In the genomic region with DNA sequence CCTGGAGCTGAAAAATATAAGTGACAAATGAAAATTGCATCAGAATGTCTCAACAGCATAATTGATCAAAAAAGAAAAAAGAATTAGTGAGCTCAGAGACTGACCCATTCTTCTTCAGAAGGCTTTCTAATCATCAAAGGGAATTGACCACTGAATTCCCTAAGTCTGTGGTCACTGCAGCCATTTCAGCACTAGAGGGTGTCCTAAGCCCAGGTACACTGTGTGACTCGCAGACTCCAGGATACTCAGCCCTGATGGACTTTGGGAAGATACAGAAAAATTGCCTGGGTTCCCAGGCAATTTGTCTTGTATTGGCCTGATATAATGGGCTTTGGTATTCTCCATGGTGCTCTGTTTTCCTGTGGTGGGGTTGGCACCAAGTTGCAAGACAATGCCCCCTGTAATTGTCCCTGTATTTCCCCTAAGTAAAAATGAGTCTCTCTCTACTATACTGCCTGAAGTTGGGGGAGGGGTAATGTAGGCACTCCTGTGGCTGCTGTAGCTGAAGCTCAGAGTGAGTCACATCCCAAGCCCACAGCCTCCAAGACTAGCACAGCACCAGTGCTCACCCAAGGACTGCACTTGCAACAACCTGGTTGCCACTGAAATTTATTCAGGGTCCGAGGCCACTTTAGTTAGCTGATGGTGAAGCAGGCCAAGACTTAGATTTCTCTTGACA, we compare ENCODE assay signal across 2 cellular contexts.
TF ChIP-seq lines count a peak whose summit lies in the region.

No MANE protein-coding gene starts in this region.

TF ChIP-seq in Ishikawa, 13 proteins besides CTCF, POLR2A, EP300 and RAD21 (continued from another document):
- TF ChIP-seq MAX (IDR thresholded peaks at IDR 0.05) (no peak), ZBTB7A (IDR thresholded peaks at IDR 0.05; ENCODE audit: low read depth) (no peak)

TF ChIP-seq in WTC11, 78 proteins besides CTCF, POLR2A, EP300 and RAD21 (continued from another document):
- TF ChIP-seq ZNF425 (CRISPR knock-in tag; conservative IDR thresholded peaks at IDR 0.05): no peak
- TF ChIP-seq KAT7 (CRISPR knock-in tag; IDR thresholded peaks at IDR 0.05; ENCODE audit: borderline replicate concordance): no peak
- no peak for TF ChIP-seq NR2C2 (CRISPR knock-in tag; IDR thresholded peaks at IDR 0.05)
